Comparison of ENCODE assay signal across 1 cellular context in the genomic region with DNA sequence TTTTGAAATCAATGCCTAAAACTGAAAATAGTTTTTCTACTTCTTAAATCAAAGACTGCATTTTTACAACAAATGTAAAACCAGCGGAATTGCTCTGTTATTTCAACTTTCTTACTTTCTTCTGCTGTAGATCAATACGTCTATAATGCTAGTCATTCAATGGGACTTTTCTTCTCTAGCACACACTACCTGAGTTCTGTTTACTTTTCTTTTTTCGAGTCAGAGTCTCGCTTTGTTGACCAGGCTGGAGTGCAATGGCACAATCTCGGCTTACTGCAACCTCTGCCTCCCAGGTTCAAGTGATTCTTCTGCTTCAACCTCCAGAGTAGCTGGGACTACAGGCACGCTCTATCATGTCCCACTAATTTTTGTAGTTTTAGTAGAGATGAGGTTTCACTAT.
A peak's percentile ranks its signal among the peaks of the same experiment; 100 is the strongest.
TF ChIP-seq lines count a peak whose summit lies in the region.

No MANE protein-coding gene starts in this region.

TF ChIP-seq in HepG2, 621 proteins besides CTCF, POLR2A, EP300 and RAD21 (continued from another document):
- TF ChIP-seq, protein P1, sequence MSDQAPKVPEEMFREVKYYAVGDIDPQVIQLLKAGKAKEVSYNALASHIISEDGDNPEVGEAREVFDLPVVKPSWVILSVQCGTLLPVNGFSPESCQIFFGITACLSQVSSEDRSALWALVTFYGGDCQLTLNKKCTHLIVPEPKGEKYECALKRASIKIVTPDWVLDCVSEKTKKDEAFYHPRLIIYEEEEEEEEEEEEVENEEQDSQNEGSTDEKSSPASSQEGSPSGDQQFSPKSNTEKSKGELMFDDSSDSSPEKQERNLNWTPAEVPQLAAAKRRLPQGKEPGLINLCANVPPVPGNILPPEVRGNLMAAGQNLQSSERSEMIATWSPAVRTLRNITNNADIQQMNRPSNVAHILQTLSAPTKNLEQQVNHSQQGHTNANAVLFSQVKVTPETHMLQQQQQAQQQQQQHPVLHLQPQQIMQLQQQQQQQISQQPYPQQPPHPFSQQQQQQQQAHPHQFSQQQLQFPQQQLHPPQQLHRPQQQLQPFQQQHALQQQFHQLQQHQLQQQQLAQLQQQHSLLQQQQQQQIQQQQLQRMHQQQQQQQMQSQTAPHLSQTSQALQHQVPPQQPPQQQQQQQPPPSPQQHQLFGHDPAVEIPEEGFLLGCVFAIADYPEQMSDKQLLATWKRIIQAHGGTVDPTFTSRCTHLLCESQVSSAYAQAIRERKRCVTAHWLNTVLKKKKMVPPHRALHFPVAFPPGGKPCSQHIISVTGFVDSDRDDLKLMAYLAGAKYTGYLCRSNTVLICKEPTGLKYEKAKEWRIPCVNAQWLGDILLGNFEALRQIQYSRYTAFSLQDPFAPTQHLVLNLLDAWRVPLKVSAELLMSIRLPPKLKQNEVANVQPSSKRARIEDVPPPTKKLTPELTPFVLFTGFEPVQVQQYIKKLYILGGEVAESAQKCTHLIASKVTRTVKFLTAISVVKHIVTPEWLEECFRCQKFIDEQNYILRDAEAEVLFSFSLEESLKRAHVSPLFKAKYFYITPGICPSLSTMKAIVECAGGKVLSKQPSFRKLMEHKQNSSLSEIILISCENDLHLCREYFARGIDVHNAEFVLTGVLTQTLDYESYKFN (CRISPR knock-in tag; conservative IDR thresholded peaks at IDR 0.05) = 0 out of 2 replicates have a peak, but pooled peaks have one; percentile 28
- TF ChIP-seq ZNF740 (CRISPR knock-in tag; IDR thresholded peaks at IDR 0.05) (no peak), GATAD2A (CRISPR knock-in tag; IDR thresholded peaks at IDR 0.05) (peak; percentile 54; the same call in 1 of the 2 replicates), ZSCAN30 (CRISPR knock-in tag; IDR thresholded peaks at IDR 0.05) (no peak), SALL1 (CRISPR knock-in tag; IDR thresholded peaks at IDR 0.05) (peak; percentile 20; the same call in 1 of the 2 replicates), MED8 (CRISPR knock-in tag; IDR thresholded peaks at IDR 0.05; ENCODE audit: insufficient replicate concordance) (no peak), FOXA1 (IDR thresholded peaks at IDR 0.05) (no peak), FOXA1 (CRISPR knock-in tag; IDR thresholded peaks at IDR 0.05) (peak; percentile 61; the same call in 1 of the 2 replicates), ZNF383 (CRISPR knock-in tag; IDR thresholded peaks at IDR 0.05; ENCODE audit: borderline replicate concordance) (no peak), CAMTA2 (CRISPR knock-in tag; IDR thresholded peaks at IDR 0.05; ENCODE audit: borderline replicate concordance) (no peak)
